ENCODE assay signal across 13 cellular contexts in genomic region chr18:69956037-69956436, GRCh38. TPM values are rescaled to one million over a fixed set of nuclear protein-coding genes. Genes with fewer than 3 reads are reported as not detected.
DNase-seq lines count a peak whose midpoint lies in the region; ATAC-seq and TF ChIP-seq lines count a peak whose summit lies in the region.
"Had no signal": no experiment of that assay in that cellular context is flagged by ENCODE, and none has a peak within 500 bp of the region (broad histone marks: within the 10 kb centered on the region; RNA-seq: fewer than 3 reads in every experiment).

No MANE protein-coding gene starts in this region.

- peaks cover 40% of the 10 kb centered on the region for H3K4me1 Mint-ChIP-seq in CD4-positive, alpha-beta T cell (ENCODE audit: low read depth)
- H3K4me1 Mint-ChIP-seq in effector memory CD8-positive, alpha-beta T cell (ENCODE audit: low read depth in 2 of 2): peaks cover 10 to 25% of the 10 kb centered on the region in 2 donors

- H3K9me3 ChIP-seq in CD4-positive, alpha-beta T cell (ENCODE audit: control insufficient read depth, low read length): no peaks in the 10 kb centered on the region
- no peaks in the 10 kb centered on the region for H3K9me3 ChIP-seq in psoas muscle
- H3K9me3 ChIP-seq: thyroid gland had no signal

- no peak overlapping the region for H3K4me3 Mint-ChIP-seq in CD4-positive, alpha-beta T cell
- no peak overlapping the region for H3K4me3 Mint-ChIP-seq in effector memory CD8-positive, alpha-beta T cell

- no peaks in the 10 kb centered on the region for H3K27me3 ChIP-seq in CD4-positive, alpha-beta T cell (ENCODE audit: control insufficient read depth, insufficient read depth, low read length)
- no peaks in the 10 kb centered on the region for H3K27me3 ChIP-seq in psoas muscle (ENCODE audit: insufficient read depth in 3 of 3, low read length in 2 of 3)
- H3K27me3 ChIP-seq: thyroid gland had no signal

- no peak for TF ChIP-seq CTCF in CD4-positive, alpha-beta T cell (IDR thresholded peaks at IDR 0.05)
- no peak for TF ChIP-seq CTCF in psoas muscle (IDR thresholded peaks at IDR 0.05)

- ATAC-seq in CD4-positive, alpha-beta T cell (ENCODE audit: poor library complexity): peak; percentile 15
- ATAC-seq in GM18909 (IDR thresholded peaks at IDR 0.05; ENCODE audit: poor library complexity, unreplicated experiment) (peak; percentile 52), HG03045 (IDR thresholded peaks at IDR 0.05; ENCODE audit: unreplicated experiment) (peak; percentile 33), psoas muscle (no peak), HG03196 (IDR thresholded peaks at IDR 0.05; ENCODE audit: unreplicated experiment) (no peak), GM19324 (IDR thresholded peaks at IDR 0.05; ENCODE audit: low FRiP score, unreplicated experiment) (no peak)
- ATAC-seq in effector memory CD8-positive, alpha-beta T cell (replicated peaks): peak; percentile 53

- WGBS in psoas muscle, 3 donors: 72 to 77% (median 75%) methylated on average over 4 of the region's 4 CpGs

- H3K36me3 ChIP-seq in psoas muscle (ENCODE audit: insufficient read depth in 1 of 2, low read depth in 1 of 2): no peaks in the 10 kb centered on the region
- H3K36me3 ChIP-seq: thyroid gland had no signal

- intact Hi-C loops in CD4-positive, alpha-beta T cell (cut with DNase I, micrococcal nuclease): loop anchor here (1.0 to 2.0 kb wide), 4 partner anchors 9 to 57 kb away; partner anchors contain the start of gene CD226 (in 1 of the 2)
- intact Hi-C loops in psoas muscle (cut with DNase I): no loop called here

- no peak overlapping the region for H3K27ac Mint-ChIP-seq in CD4-positive, alpha-beta T cell
- H3K27ac Mint-ChIP-seq in effector memory CD8-positive, alpha-beta T cell: no peak overlapping the region
- H3K27ac Mint-ChIP-seq: IgD-negative memory B cell had no signal

- no peaks in the 10 kb centered on the region for H3K9me3 Mint-ChIP-seq in CD4-positive, alpha-beta T cell
- no peaks in the 10 kb centered on the region for H3K9me3 Mint-ChIP-seq in effector memory CD8-positive, alpha-beta T cell

- peak overlapping the region; percentile 56 for H3K27ac ChIP-seq in CD4-positive, alpha-beta T cell (ENCODE audit: low read depth, low read length)
- no peak overlapping the region for H3K27ac ChIP-seq in psoas muscle
- H3K27ac ChIP-seq: thyroid gland had no signal

- H3K36me3 Mint-ChIP-seq in CD4-positive, alpha-beta T cell (ENCODE audit: low read depth): peaks cover 18% of the 10 kb centered on the region
- peaks cover 3% of the 10 kb centered on the region for H3K36me3 Mint-ChIP-seq in effector memory CD8-positive, alpha-beta T cell (ENCODE audit: insufficient read depth)
- H3K36me3 Mint-ChIP-seq: IgD-negative memory B cell had no signal

- CTCF ChIA-PET in CD4-positive, alpha-beta T cell (lab: Charles Lee): interaction anchor here (0.7 to 1.9 kb wide), 3 partner anchors 22 to 79 kb away, joined by 3 to 5 read pairs (median 3); no protein-coding TSS in a partner anchor

- no peaks in the 10 kb centered on the region for H3K4me1 ChIP-seq in psoas muscle
- H3K4me1 ChIP-seq: thyroid gland had no signal

- POLR2A ChIA-PET in CD4-positive, alpha-beta T cell (lab: Charles Lee): interaction anchor here (0.8 to 4.2 kb wide), 17 partner anchors 9 to 75 kb away, joined by 3 to 100 read pairs (median 5); partner anchors contain the start of gene CD226

- no peaks in the 10 kb centered on the region for H3K27me3 Mint-ChIP-seq in CD4-positive, alpha-beta T cell
- H3K27me3 Mint-ChIP-seq in effector memory CD8-positive, alpha-beta T cell: no peaks in the 10 kb centered on the region
- H3K27me3 Mint-ChIP-seq: IgD-negative memory B cell had no signal

- no peak overlapping the region for H3K4me3 ChIP-seq in psoas muscle
- H3K4me3 ChIP-seq: thyroid gland had no signal

- peak in 1 of 10 experiments; percentile 13 for DNase-seq in CD4-positive, alpha-beta T cell
- no peak for DNase-seq in effector memory CD8-positive, alpha-beta T cell
- no peak for DNase-seq in psoas muscle
- DNase-seq in hepatic stellate cell (ENCODE audit: low spot score): no peak
- DNase-seq: erythroblast, occipital lobe, SIG-M5, thyroid gland had no signal

RNA-seq across cellular contexts. Expression of gene CD226, which starts 8.4 kb away (rescaled TPM):
- 10 to 100 TPM; 74.0 to 74.8 TPM for total RNA-seq in CD4-positive, alpha-beta T cell
- 1 to 10 TPM in 1 of 4 donors, under 1 TPM in 3; 0.24 to 1.8 (median 0.49) TPM for total RNA-seq in psoas muscle
- polyA plus RNA-seq in psoas muscle: under 1 TPM; 0.06 to 0.27 (median 0.08) TPM

Comparison
In these comparisons a context has a peak if more than half of its experiments do, and no peak if none do; other contexts are left out.
1. ATAC-seq: peak in CD4-positive, alpha-beta T cell (single experiment), GM18909 (single experiment), HG03045 (single experiment) and effector memory CD8-positive, alpha-beta T cell (single experiment); none in psoas muscle (0 of 4), HG03196 (single experiment) and GM19324 (single experiment).
2. RNA of gene CD226, which starts 8.4 kb away (total RNA-seq): 74.0 to 74.8 TPM in CD4-positive, alpha-beta T cell; 0.24 to 1.8 TPM in psoas muscle; every median in the first group is over 10 times any median in the second.
3. intact Hi-C loops: an anchor here in CD4-positive, alpha-beta T cell (1.0 to 2.0 kb wide); none called in psoas muscle.